Comparison of ENCODE assay signal across 30 cellular contexts in genomic region chr13:72244788-72245187, GRCh38.
"Had no signal": no experiment of that assay in that cellular context is flagged by ENCODE, and none has a peak within 500 bp of the region (broad histone marks: within the 10 kb centered on the region; RNA-seq: fewer than 3 reads in every experiment).

No MANE protein-coding gene starts in this region.

- H3K9me3 ChIP-seq: adrenal gland, ascending aorta had no signal

- DNase-seq: activated B cell treated with CpG ODN at 0.5 μM for 24 hours; activated CD4-positive, alpha-beta memory T cell treated with anti-CD3 and anti-CD28 coated beads for 36 hours; activated CD4-positive, alpha-beta T cell treated with anti-CD3 and anti-CD28 coated beads for 4 hours; activated CD4-positive, alpha-beta T cell treated with anti-CD3 and anti-CD28 coated beads, Interleukin-2, amount 10 ng/mL, durations not matched to agents 24 days and 14 days; activated CD4-positive, alpha-beta T cell treated with anti-CD3 and anti-CD28 coated beads, Interleukin-2, amount 50 U/mL, for 1 hour; activated CD4-positive, alpha-beta T cell treated with anti-CD3 and anti-CD28 coated beads, Interleukin-2, amount 50 U/mL, for 4 hours; activated CD4-positive, CD25-positive, alpha-beta regulatory T cell treated with anti-CD3 and anti-CD28 coated beads, Interleukin-2, amount 50 U/mL, for 72 hours; activated CD8-positive, alpha-beta memory T cell treated with anti-CD3 and anti-CD28 coated beads, Interleukin-2, amount 50 U/mL, for 4 hours; activated CD8-positive, alpha-beta T cell treated with anti-CD3 and anti-CD28 coated beads for 36 hours; activated effector memory CD4-positive, alpha-beta T cell treated with anti-CD3 and anti-CD28 coated beads, Interleukin-2, amount 50 U/mL, for 16 hours; activated gamma-delta T cell treated with Interleukin-2 at 50 U/mL for 16 hours; activated naive CD4-positive, alpha-beta T cell; activated naive CD4-positive, alpha-beta T cell treated with anti-CD3 and anti-CD28 coated beads for 36 hours; activated naive CD4-positive, alpha-beta T cell treated with anti-CD3 and anti-CD28 coated beads, Interleukin-2, amount 50 U/mL, for 16 hours; activated naive CD8-positive, alpha-beta T cell treated with anti-CD3 and anti-CD28 coated beads for 36 hours; activated T-cell treated with anti-CD3 and anti-CD28 coated beads for 4 hours; activated T-cell treated with anti-CD3 and anti-CD28 coated beads, Interleukin-2, amount 50 U/mL, for 1 hour; activated T-cell treated with anti-CD3 and anti-CD28 coated beads, Interleukin-2, amount 50 U/mL, for 4 hours; activated T-cell treated with anti-CD3 and anti-CD28 coated beads, Interleukin-2, amount 50 U/mL, for 72 hours; adrenal gland; amygdala; anterior cingulate cortex; central memory CD4-positive, alpha-beta T cell; T-helper 2 cell; T-helper 9 cell had no signal

- H3K4me3 ChIP-seq: adrenal gland, ascending aorta, cardiac muscle cell had no signal

- H3K27ac ChIP-seq: adrenal gland, ascending aorta, cardiac muscle cell, VCaP had no signal

- H3K4me1 ChIP-seq: adrenal gland, ascending aorta had no signal

- H3K27me3 ChIP-seq: adrenal gland, ascending aorta, cardiac muscle cell had no signal

- ATAC-seq: activated CD8-positive, alpha-beta T cell treated with anti-CD3 and anti-CD28 coated beads for 36 hours; activated naive CD4-positive, alpha-beta T cell treated with anti-CD3 and anti-CD28 coated beads, Interleukin-2, amount 50 U/mL, for 72 hours; activated T-cell treated with anti-CD3 and anti-CD28 coated beads, Interleukin-2, amount 50 U/mL, for 4 hours; activated T-cell treated with anti-CD3 and anti-CD28 coated beads, Interleukin-2, amount 50 U/mL, for 72 hours; activated T-helper 17 cell treated with anti-CD3 and anti-CD28 coated beads, Interleukin-2, amount 50 U/mL, for 72 hours had no signal

- H3K36me3 ChIP-seq: adrenal gland, ascending aorta, cardiac muscle cell had no signal
